Comparison of ENCODE assay signal across 15 cellular contexts in genomic region chr3:113013593-113013992, GRCh38. TPM values are rescaled to one million over a fixed set of nuclear protein-coding genes. Genes with fewer than 3 reads are reported as not detected.
"Had no signal": no experiment of that assay in that cellular context is flagged by ENCODE, and none has a peak within 500 bp of the region (broad histone marks: within the 10 kb centered on the region; RNA-seq: fewer than 3 reads in every experiment).

No MANE protein-coding gene starts in this region.

- H3K9me3 ChIP-seq: thyroid gland had no signal

- ATAC-seq: activated CD4-positive, CD25-positive, alpha-beta regulatory T cell treated with anti-CD3 and anti-CD28 coated beads, Interleukin-2, amount 50 U/mL, for 24 hours; right cardiac atrium had no signal

- H3K27ac ChIP-seq: brain microvascular endothelial cell, SK-N-MC, thyroid gland had no signal

- H3K27me3 ChIP-seq: brain microvascular endothelial cell, thyroid gland had no signal

- H3K9me3 Mint-ChIP-seq: endodermal cell had no signal

- DNase-seq: activated CD4-positive, alpha-beta T cell treated with anti-CD3 and anti-CD28 coated beads, Interleukin-2, amount 50 U/mL, for 48 hours; activated gamma-delta T cell; amygdala; brain microvascular endothelial cell; cerebellar nuclear complex; dermis blood vessel endothelial cell; endodermal cell; hypothalamus; posterior cingulate gyrus; right cardiac atrium; small intestine; thyroid gland had no signal

- H3K4me3 Mint-ChIP-seq: endodermal cell had no signal

- H3K4me3 ChIP-seq: SK-N-MC, thyroid gland had no signal

- H3K27ac Mint-ChIP-seq: endodermal cell had no signal

RNA-seq across cellular contexts. Expression of gene CD200R1, which starts 38.7 kb away (rescaled TPM):
- total RNA-seq: dermis blood vessel endothelial cell, myocyte had no signal
